34 cellular contexts compared by ENCODE assay signal in the genomic region with DNA sequence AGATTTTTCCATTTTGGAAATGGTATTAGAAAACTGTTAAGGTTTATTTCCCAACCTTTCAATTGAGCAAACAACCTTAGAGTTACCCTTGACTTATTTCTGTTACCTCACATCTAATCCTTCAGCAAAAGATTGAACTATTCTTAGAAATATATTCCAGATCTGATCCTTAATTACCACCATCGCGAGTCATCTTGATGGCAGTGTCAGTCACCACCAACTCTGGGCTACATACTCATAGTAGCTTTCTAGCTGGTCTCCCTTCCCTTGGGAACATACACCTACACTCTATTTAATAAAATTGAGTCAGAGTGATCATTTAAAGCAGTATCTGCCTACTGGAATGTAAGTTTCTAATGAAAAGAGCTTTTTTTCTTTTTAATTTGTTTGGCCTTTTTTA.
"Had no signal": no experiment of that assay in that cellular context is flagged by ENCODE, and none has a peak within 500 bp of the region (broad histone marks: within the 10 kb centered on the region; RNA-seq: fewer than 3 reads in every experiment).

No MANE protein-coding gene starts in this region.

- H3K36me3 ChIP-seq: MG63 had no signal

- DNase-seq: Karpas-422, Kasumi-1, MG63, MM.1S, MV-4-11, NCI-H1048, NCI-H1092, NCI-H1092 treated with DMSO at 0.1 percent for 48 hours, NCI-H1105, NCI-H1105 treated with DMSO at 0.1 percent for 48 hours, NCI-H1417, NCI-H1417 treated with DMSO at 0.1 percent for 48 hours, NCI-H1436, NCI-H1436 treated with DMSO at 0.1 percent for 48 hours, NCI-H146, NCI-H1694, NCI-H1694 treated with DMSO at 0.1 percent for 48 hours, NCI-H187, NCI-H187 treated with DMSO at 0.1 percent for 48 hours, NCI-H1930, NCI-H2029, NCI-H2029 treated with DMSO at 0.1 percent for 48 hours, NCI-H2081, NCI-H2081 treated with DMSO at 0.1 percent for 48 hours, NCI-H2107, NCI-H2171, NCI-H2171 treated with DMSO at 0.1 percent for 48 hours, NCI-H2227 treated with DMSO at 0.1 percent for 48 hours, NCI-H226, NCI-H345, NCI-H446, NCI-H446 treated with DMSO at 0.1 percent for 48 hours, NCI-H510A had no signal

- H3K4me3 ChIP-seq: MG63 had no signal

- H3K27me3 ChIP-seq: MG63 had no signal

- H3K4me2 ChIP-seq: KMS-11 had no signal

- H3K9ac ChIP-seq: KMS-11 had no signal

- H3K27ac ChIP-seq: KMS-11 had no signal
